In genomic region chr3:140595295-140595694, GRCh38 we compare ENCODE assay signal across 1 cellular context.
TF ChIP-seq lines count a peak whose summit lies in the region.

No MANE protein-coding gene starts in this region.

TF ChIP-seq in SK-N-SH, 30 proteins besides CTCF, POLR2A, EP300 and RAD21 (continued from another document):
- no peak for TF ChIP-seq USF2 (IDR thresholded peaks at IDR 0.05; ENCODE audit: borderline replicate concordance, low read depth, low read length)
- TF ChIP-seq ELF1 (IDR thresholded peaks at IDR 0.05), result no peak
- TF ChIP-seq YY1 (IDR thresholded peaks at IDR 0.05; ENCODE audit: low read depth), result no peak
- no peak for TF ChIP-seq RXRA (IDR thresholded peaks at IDR 0.05; ENCODE audit: borderline replicate concordance, low read depth)
- no peak for TF ChIP-seq MXI1 (IDR thresholded peaks at IDR 0.05; ENCODE audit: low read depth, low read length)
- no peak for TF ChIP-seq ZBTB33 (IDR thresholded peaks at IDR 0.05; ENCODE audit: borderline replicate concordance, low read depth)
- no peak for TF ChIP-seq TAF1 (IDR thresholded peaks at IDR 0.05; ENCODE audit: borderline replicate concordance, low read depth, low read length)
- no peak for TF ChIP-seq GATA2 (CRISPR knock-in tag; IDR thresholded peaks at IDR 0.05)
- TF ChIP-seq TCF12 (IDR thresholded peaks at IDR 0.05), result no peak
- TF ChIP-seq MAX (IDR thresholded peaks at IDR 0.05; ENCODE audit: low read depth), result no peak
- no peak for TF ChIP-seq CHD2 (IDR thresholded peaks at IDR 0.05; ENCODE audit: low read length, partially characterized antibody)
